1 cellular context compared by ENCODE assay signal in genomic region chr19:2783781-2784145, GRCh38.
TF ChIP-seq lines count a peak whose summit lies in the region.

No MANE protein-coding gene starts in this region.

TF ChIP-seq in HepG2, 621 proteins besides CTCF, POLR2A, EP300 and RAD21:
- TF ChIP-seq ZNF496 (CRISPR knock-in tag; IDR thresholded peaks at IDR 0.05; ENCODE audit: insufficient replicate concordance), result no peak
- no peak for TF ChIP-seq ZNF234 (CRISPR knock-in tag; conservative IDR thresholded peaks at IDR 0.05)
- TF ChIP-seq RBM39 (IDR thresholded peaks at IDR 0.05; ENCODE audit: low read depth, low read length, poor library complexity, severe bottlenecking), result no peak
- no peak for TF ChIP-seq KAT8 (CRISPR knock-in tag; IDR thresholded peaks at IDR 0.05)
- TF ChIP-seq, protein P1, sequence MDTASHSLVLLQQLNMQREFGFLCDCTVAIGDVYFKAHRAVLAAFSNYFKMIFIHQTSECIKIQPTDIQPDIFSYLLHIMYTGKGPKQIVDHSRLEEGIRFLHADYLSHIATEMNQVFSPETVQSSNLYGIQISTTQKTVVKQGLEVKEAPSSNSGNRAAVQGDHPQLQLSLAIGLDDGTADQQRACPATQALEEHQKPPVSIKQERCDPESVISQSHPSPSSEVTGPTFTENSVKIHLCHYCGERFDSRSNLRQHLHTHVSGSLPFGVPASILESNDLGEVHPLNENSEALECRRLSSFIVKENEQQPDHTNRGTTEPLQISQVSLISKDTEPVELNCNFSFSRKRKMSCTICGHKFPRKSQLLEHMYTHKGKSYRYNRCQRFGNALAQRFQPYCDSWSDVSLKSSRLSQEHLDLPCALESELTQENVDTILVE (CRISPR knock-in tag; IDR thresholded peaks at IDR 0.05), result no peak
- TF ChIP-seq ZNF138 (CRISPR knock-in tag; IDR thresholded peaks at IDR 0.05; ENCODE audit: low read depth), result no peak
- TF ChIP-seq, protein P2, sequence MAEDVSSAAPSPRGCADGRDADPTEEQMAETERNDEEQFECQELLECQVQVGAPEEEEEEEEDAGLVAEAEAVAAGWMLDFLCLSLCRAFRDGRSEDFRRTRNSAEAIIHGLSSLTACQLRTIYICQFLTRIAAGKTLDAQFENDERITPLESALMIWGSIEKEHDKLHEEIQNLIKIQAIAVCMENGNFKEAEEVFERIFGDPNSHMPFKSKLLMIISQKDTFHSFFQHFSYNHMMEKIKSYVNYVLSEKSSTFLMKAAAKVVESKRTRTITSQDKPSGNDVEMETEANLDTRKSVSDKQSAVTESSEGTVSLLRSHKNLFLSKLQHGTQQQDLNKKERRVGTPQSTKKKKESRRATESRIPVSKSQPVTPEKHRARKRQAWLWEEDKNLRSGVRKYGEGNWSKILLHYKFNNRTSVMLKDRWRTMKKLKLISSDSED (CRISPR knock-in tag; IDR thresholded peaks at IDR 0.05), result peak; percentile 4; the same call in 1 of the 2 replicates
- TF ChIP-seq TBL1XR1 (IDR thresholded peaks at IDR 0.05; ENCODE audit: borderline replicate concordance, low read length, partially characterized antibody), result no peak
- TF ChIP-seq AHDC1 (CRISPR knock-in tag; IDR thresholded peaks at IDR 0.05; ENCODE audit: borderline replicate concordance), result no peak
- no peak for TF ChIP-seq TOPORS (CRISPR knock-in tag; IDR thresholded peaks at IDR 0.05)
- no peak for TF ChIP-seq ZNF160 (CRISPR knock-in tag; IDR thresholded peaks at IDR 0.05)
- 0 out of 2 replicates have a peak, but pooled peaks have one; percentile 1 for TF ChIP-seq ZNF562 (CRISPR knock-in tag; IDR thresholded peaks at IDR 0.05; ENCODE audit: borderline replicate concordance)
- no peak for TF ChIP-seq ZNF766 (CRISPR knock-in tag; IDR thresholded peaks at IDR 0.05; ENCODE audit: borderline replicate concordance)
- no peak for TF ChIP-seq ZNF260 (CRISPR knock-in tag; IDR thresholded peaks at IDR 0.05; ENCODE audit: borderline replicate concordance, low read depth)
- TF ChIP-seq ZNF3 (CRISPR knock-in tag; IDR thresholded peaks at IDR 0.05), result no peak
- TF ChIP-seq ZNF207 (IDR thresholded peaks at IDR 0.05; ENCODE audit: borderline replicate concordance), result no peak
- no peak for TF ChIP-seq ELF4 (CRISPR knock-in tag; IDR thresholded peaks at IDR 0.05; ENCODE audit: borderline replicate concordance)
TF ChIP-seq in HepG2: peak in this region for 2.
